16 cellular contexts compared by ENCODE assay signal in the genomic region with DNA sequence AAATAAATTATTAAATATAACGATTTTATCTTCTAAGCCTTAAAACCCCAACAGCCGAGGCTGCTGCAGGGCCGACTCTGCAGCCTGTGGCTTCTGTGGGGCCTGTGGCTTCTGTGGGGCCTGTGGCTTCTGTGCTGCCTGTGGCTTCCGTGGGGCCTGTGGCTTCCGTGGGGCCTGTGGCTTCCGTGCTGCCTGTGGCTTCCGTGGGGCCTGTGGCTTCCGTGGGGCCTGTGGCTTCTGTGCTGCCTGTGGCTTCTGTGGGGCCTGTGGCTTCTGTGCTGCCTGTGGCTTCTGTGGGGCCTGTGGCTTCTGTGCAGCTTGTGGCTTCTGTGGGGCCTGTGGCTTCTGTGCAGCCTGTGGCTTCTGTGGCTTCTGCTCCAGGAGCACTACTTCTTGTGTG. TPM values are rescaled to one million over a fixed set of nuclear protein-coding genes. Genes with fewer than 3 reads are reported as not detected.
"Had no signal": no experiment of that assay in that cellular context is flagged by ENCODE, and none has a peak within 500 bp of the region (broad histone marks: within the 10 kb centered on the region; RNA-seq: fewer than 3 reads in every experiment).

No MANE protein-coding gene starts in this region.

RNA-seq across cellular contexts. Expression of a gene that starts 47.7 kb away (rescaled TPM):
- total RNA-seq: ascending aorta had no signal

RNA-seq across cellular contexts. Expression of a gene that starts 54.1 kb away (rescaled TPM):
- total RNA-seq: activated CD4-positive, alpha-beta memory T cell treated with anti-CD3 and anti-CD28 coated beads for 36 hours; activated CD4-positive, alpha-beta T cell treated with anti-CD3 and anti-CD28 coated beads for 36 hours; activated T-cell treated with anti-CD3 and anti-CD28 coated beads, Interleukin-2, amount 50 U/mL, for 72 hours; ascending aorta; cardiac muscle cell; dorsolateral prefrontal cortex; endodermal cell; kidney epithelial cell; mesothelial cell of epicardium; pancreas; sciatic nerve; subcutaneous adipose tissue; T-helper 2 cell treated with Interferon-gamma antibody and Interleukin-4, amounts not matched to agents 100 ng/mL and 5 ng/mL, for 36 hours; thoracic aorta had no signal
- polyA plus RNA-seq: cardiac muscle cell, neural cell, pancreas, SK-N-SH had no signal
